13 cellular contexts compared by ENCODE assay signal in the genomic region with DNA sequence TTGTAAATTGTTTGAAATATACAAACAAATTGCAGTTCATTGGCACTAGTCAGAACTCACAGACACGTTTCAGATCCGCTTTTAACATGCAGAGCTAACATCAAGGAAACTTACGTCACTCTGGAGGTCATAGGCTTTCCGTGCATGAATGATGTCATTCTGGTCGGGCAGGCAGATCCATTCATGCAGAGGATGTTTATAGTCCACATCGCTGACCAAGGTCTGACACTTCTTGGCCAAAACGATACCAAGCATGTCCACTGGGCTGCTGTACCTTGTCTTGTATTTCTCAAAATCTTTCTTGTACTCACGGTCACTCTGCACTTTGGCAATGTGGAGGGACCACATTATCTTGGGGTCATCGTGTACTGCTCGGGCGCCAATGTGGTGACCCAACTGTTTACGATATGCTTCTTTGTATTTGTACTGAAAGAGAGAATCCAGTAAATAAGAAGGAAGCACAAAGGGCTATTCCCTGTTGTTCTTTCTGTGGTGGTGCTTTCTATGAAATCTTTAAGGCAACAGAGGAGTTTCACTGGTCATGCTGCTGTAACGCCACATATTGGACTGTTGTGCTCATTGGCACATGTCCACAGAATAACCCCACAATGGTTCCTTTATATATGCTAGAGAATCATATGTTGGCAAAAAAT.
DNase-seq lines count a peak whose midpoint lies in the region; ATAC-seq and TF ChIP-seq lines count a peak whose summit lies in the region.
"Had no signal": no experiment of that assay in that cellular context is flagged by ENCODE, and none has a peak within 500 bp of the region (broad histone marks: within the 10 kb centered on the region; RNA-seq: fewer than 3 reads in every experiment).

No MANE protein-coding gene starts in this region.

- H3K4me1 ChIP-seq in effector memory CD4-positive, alpha-beta T cell (ENCODE audit: control insufficient read depth, insufficient read depth, low read length, poor library complexity, severe bottlenecking), result peaks cover 4% of the 10 kb centered on the region

- H3K27me3 ChIP-seq in kidney epithelial cell (ENCODE audit: control insufficient read depth, insufficient read depth, low read length), result no peaks in the 10 kb centered on the region
- no peaks in the 10 kb centered on the region for H3K27me3 ChIP-seq in effector memory CD4-positive, alpha-beta T cell (replicated peaks; ENCODE audit: control insufficient read depth, insufficient read depth, low read length, poor library complexity, severe bottlenecking)
- H3K27me3 ChIP-seq: upper lobe of left lung had no signal

- H3K36me3 Mint-ChIP-seq in WTC11, result no peaks in the 10 kb centered on the region

- H3K4me3 ChIP-seq in kidney epithelial cell (ENCODE audit: low read depth, low read length), result no peak overlapping the region
- no peak overlapping the region for H3K4me3 ChIP-seq in effector memory CD4-positive, alpha-beta T cell (ENCODE audit: insufficient read depth, low read depth, low read length, poor library complexity, severe bottlenecking)
- H3K4me3 ChIP-seq: upper lobe of left lung had no signal

- no peaks in the 10 kb centered on the region for H3K27me3 Mint-ChIP-seq in WTC11 (ENCODE audit: low read depth)

- in situ Hi-C loops in ACHN (cut with HindIII; ENCODE audit: low pct_ligation_motif_present, low pct_unique_long_range_greater_than_20kb, low sequenced_read_pairs), result no loop called here

- H3K27ac Mint-ChIP-seq in WTC11, result no peak overlapping the region

- CTCF ChIA-PET in WTC11 (lab: Charles Lee), result no interaction called here

- H3K4me1 Mint-ChIP-seq in WTC11, result no peaks in the 10 kb centered on the region

- ATAC-seq in WTC11 (no peak), HG03442 (IDR thresholded peaks at IDR 0.05; ENCODE audit: unreplicated experiment) (no peak), Right ventricle myocardium inferior (no peak)

- no peaks in the 10 kb centered on the region for H3K9me3 Mint-ChIP-seq in WTC11

- POLR2A ChIA-PET in WTC11 (lab: Charles Lee), result no interaction called here

- H3K4me3 Mint-ChIP-seq in WTC11, result no peak overlapping the region

- intact Hi-C loops in Right ventricle myocardium inferior (cut with DNase I), result loop anchor here (10.0 kb wide), 1 partner anchor 185 kb away; no protein-coding TSS in a partner anchor

- no peaks in the 10 kb centered on the region for H3K9me3 ChIP-seq in effector memory CD4-positive, alpha-beta T cell (ENCODE audit: control insufficient read depth, low read length)
- H3K9me3 ChIP-seq: upper lobe of left lung had no signal

- H3K27ac ChIP-seq in effector memory CD4-positive, alpha-beta T cell (ENCODE audit: insufficient read depth, low read length, poor library complexity, severe bottlenecking), result no peak overlapping the region
- H3K27ac ChIP-seq: upper lobe of left lung had no signal

- TF ChIP-seq CTCF in WTC11 (IDR thresholded peaks at IDR 0.05) (no peak), kidney epithelial cell (IDR thresholded peaks at IDR 0.05; ENCODE audit: insufficient read depth, low read length, poor library complexity, severe bottlenecking) (peak; percentile 20)

- H3K36me3 ChIP-seq in kidney epithelial cell (ENCODE audit: control insufficient read depth, insufficient read depth, low read length), result no peaks in the 10 kb centered on the region
- H3K36me3 ChIP-seq in effector memory CD4-positive, alpha-beta T cell (ENCODE audit: control insufficient read depth, insufficient read depth, low read length), result no peaks in the 10 kb centered on the region
- H3K36me3 ChIP-seq: upper lobe of left lung had no signal

- peak; percentile 96 for DNase-seq in ACHN
- DNase-seq in HT1080 (ENCODE audit: low read depth), result peak; percentile 47
- no peak for DNase-seq in WTC11 (ENCODE audit: low spot score)
- DNase-seq in kidney epithelial cell (ENCODE audit: low read depth), result peak; percentile 45
- DNase-seq in effector memory CD4-positive, alpha-beta T cell, result no peak
- DNase-seq in GOT3 (lab: John Stamatoyannopoulos, UW), result no peak
- DNase-seq in Right ventricle myocardium inferior (ENCODE audit: missing footprints), result no peak
- DNase-seq: activated CD8-positive, alpha-beta memory T cell treated with anti-CD3 and anti-CD28 coated beads, Interleukin-2, amount 50 U/mL, for 48 hours; amygdala; NCI-H1436 treated with DMSO at 0.1 percent for 48 hours; T1000; upper lobe of left lung had no signal

TF ChIP-seq in WTC11, 78 proteins besides CTCF, POLR2A, EP300 and RAD21:
- TF ChIP-seq GABPB1 (CRISPR knock-in tag; IDR thresholded peaks at IDR 0.05) (peak; percentile 71), ZNF263 (CRISPR knock-in tag; IDR thresholded peaks at IDR 0.05; ENCODE audit: low read depth) (no peak)

Comparison
In these comparisons a context has a peak if more than half of its experiments do, and no peak if none do; other contexts are left out.
1. DNase-seq: peak in ACHN (single experiment), HT1080 (single experiment) and kidney epithelial cell (single experiment); none in WTC11 (single experiment), effector memory CD4-positive, alpha-beta T cell (0 of 3), GOT3 (single experiment) and Right ventricle myocardium inferior (single experiment).